ENCODE assay signal across 16 cellular contexts in the genomic region with DNA sequence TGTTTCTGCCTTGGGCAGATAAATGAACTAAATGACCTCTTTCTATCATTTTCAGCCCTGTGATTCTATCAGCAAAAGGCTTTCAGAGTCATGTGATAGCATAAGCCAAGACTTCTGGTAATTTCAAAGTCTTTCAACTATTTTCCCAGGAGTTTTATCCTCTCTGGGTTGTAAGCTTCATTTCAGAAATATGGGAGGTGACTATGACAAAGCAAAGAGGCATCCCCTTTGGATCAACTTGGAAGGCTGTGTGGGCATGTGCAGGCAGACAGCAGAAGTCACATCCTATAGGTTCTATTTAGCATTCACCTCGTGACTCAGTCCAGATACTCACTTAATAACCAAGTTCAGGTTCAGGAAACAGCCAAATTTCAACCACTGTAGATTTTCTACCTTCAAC.
DNase-seq lines count a peak whose midpoint lies in the region; ATAC-seq and TF ChIP-seq lines count a peak whose summit lies in the region.
"Had no signal": no experiment of that assay in that cellular context is flagged by ENCODE, and none has a peak within 500 bp of the region (broad histone marks: within the 10 kb centered on the region; RNA-seq: fewer than 3 reads in every experiment).

No MANE protein-coding gene starts in this region.

- peak overlapping the region; percentile 5; the same call in 1 of the 2 replicates for H3K18ac ChIP-seq in IMR-90 (ENCODE audit: low read depth, low read length)

- 0 out of 2 replicates have a peak overlapping the region, but pooled peaks have one; percentile 29 for H3K56ac ChIP-seq in IMR-90 (ENCODE audit: extremely low read depth, insufficient read depth, low read length)

- H3K79me1 ChIP-seq in IMR-90 (ENCODE audit: low read depth in 1 of 2, low read length in 2 of 2), result 0 out of 4 replicates have a peak, but pooled peaks cover 0 to 4% of the 10 kb centered on the region in 2 experiments

- peak overlapping the region; percentile 65 for H2BK120ac ChIP-seq in IMR-90 (ENCODE audit: low read depth, low read length)

- no peak overlapping the region; the same call in 1 of the 2 replicates for H2AK5ac ChIP-seq in IMR-90 (ENCODE audit: low read depth, low read length)

- peak overlapping the region; percentile 53; the same call in 1 of the 3 replicates for H2BK15ac ChIP-seq in IMR-90 (ENCODE audit: low read depth, low read length)

- peak overlapping the region; percentile 88 for H2BK5ac ChIP-seq in IMR-90 (ENCODE audit: low read depth, low read length, poor library complexity, severe bottlenecking)

- no TSS peak for BruUV-seq in IMR-90 (replicated peaks; lab: Mats Ljungman, UMichigan)
- BruUV-seq in mammary epithelial cell (replicated peaks; lab: Mats Ljungman, UMichigan), result no TSS peak

- H3K4me1 ChIP-seq in IMR-90 (ENCODE audit: control insufficient read depth, insufficient read depth, low read length) (peaks cover 19% of the 10 kb centered on the region), mammary epithelial cell (ENCODE audit: insufficient read depth, low read length) (peaks cover 67% of the 10 kb centered on the region), BE2C (no peaks in the 10 kb centered on the region)

- H3K9me1 ChIP-seq in IMR-90 (ENCODE audit: insufficient read depth, low read length), result peaks cover 13% of the 10 kb centered on the region; the same call in 1 of the 2 replicates

- no peak overlapping the region for H3K9ac ChIP-seq in IMR-90 (ENCODE audit: low read depth, low read length)
- H3K9ac ChIP-seq in mammary epithelial cell (ENCODE audit: insufficient read depth, low read length), result peak overlapping the region; percentile 76

- DNase-seq in AG08395 (ENCODE audit: low spot score) (peak; percentile 60), IMR-90 (peak; percentile 94), mammary epithelial cell (peak; percentile 99), islet precursor cell (peak; percentile 58), BE2C (no peak), GM19240 (ENCODE audit: insufficient read length, low spot score) (no peak)
- DNase-seq: activated naive CD8-positive, alpha-beta T cell treated with anti-CD3 and anti-CD28 coated beads, Interleukin-2, amount 10 ng/mL, durations not matched to agents 7 days and 5 days; activated T-cell treated with anti-CD3 and anti-CD28 coated beads, Interleukin-2, amount 50 U/mL, for 24 hours; DMS79 treated with DMSO at 0.1 percent for 48 hours; erythroblast; NCI-H774 had no signal

- H2BK20ac ChIP-seq in IMR-90 (ENCODE audit: low read depth, low read length), result peak overlapping the region; percentile 70; the same call in 1 of the 2 replicates

- H4K8ac ChIP-seq in IMR-90 (ENCODE audit: low read depth in 2 of 2, low read length in 2 of 2), result peak overlapping the region in 1 of 2 experiments; percentile 81; a peak in 2 of 4 replicates

- H2AK9ac ChIP-seq in IMR-90 (replicated peaks; ENCODE audit: low read depth, low read length, poor library complexity), result no peak overlapping the region

- no peak overlapping the region for H4K91ac ChIP-seq in IMR-90 (ENCODE audit: insufficient read depth, low read depth, low read length)

- dilution Hi-C loops in IMR-90 (cut with HindIII; ENCODE audit: low sequenced_read_pairs, unreplicated experiment) (no loop called here), mammary epithelial cell (cut with HindIII; ENCODE audit: low sequenced_read_pairs) (loop anchor here (5.0 to 10.0 kb wide), 4 partner anchors 36 to 153 kb away; partner anchors contain the start of gene FST)

- H3K4ac ChIP-seq in IMR-90 (ENCODE audit: low read depth, low read length), result peak overlapping the region; percentile 30; the same call in 1 of the 2 replicates

- H3K36me3 ChIP-seq in IMR-90 (ENCODE audit: control insufficient read depth, insufficient read depth, low read length) (no peaks in the 10 kb centered on the region), mammary epithelial cell (ENCODE audit: insufficient read depth, low read length) (no peaks in the 10 kb centered on the region), BE2C (no peaks in the 10 kb centered on the region)
- H3K36me3 ChIP-seq: neutrophil had no signal

- no CpG with 5 or more reads among the region's 1 CpG for WGBS in IMR-90 (ENCODE audit: extremely low coverage in 2 of 2, insufficient read length in 1 of 2), 2 experiments
- 7% methylated on average over 1 of the region's 1 CpG for WGBS in mammary epithelial cell (ENCODE audit: low coverage, missing lambda C conversion rate)

- H3K9me3 ChIP-seq in IMR-90 (ENCODE audit: control insufficient read depth, insufficient read depth, low read length) (no peaks in the 10 kb centered on the region), mammary epithelial cell (replicated peaks; ENCODE audit: insufficient read depth, low read length) (peaks cover 6% of the 10 kb centered on the region), BE2C (no peaks in the 10 kb centered on the region)
- H3K9me3 ChIP-seq: neutrophil had no signal

- H3K4me3 ChIP-seq in IMR-90 (ENCODE audit: insufficient read depth, low read depth, low read length) (no peak overlapping the region), mammary epithelial cell (replicated peaks in 1 of 3; ENCODE audit: insufficient read depth in 1 of 3, low read depth in 2 of 3, low read length in 3 of 3) (no peak overlapping the region), BE2C (ENCODE audit: low read depth, low read length) (no peak overlapping the region)
- H3K4me3 ChIP-seq: GM12878 had no signal

- H2AFZ ChIP-seq in IMR-90 (replicated peaks; ENCODE audit: low read length, poor library complexity) (no peak overlapping the region), mammary epithelial cell (ENCODE audit: low read depth, low read length) (no peak overlapping the region)

- POLR2A ChIA-PET in IMR-90 (lab: Charles Lee; ENCODE audit: unreplicated experiment), result no interaction called here

- in situ Hi-C loops in IMR-90 (cut with MboI; ENCODE audit: low sequenced_read_pairs) (no loop called here), mammary epithelial cell (cut with MboI; ENCODE audit: low sequenced_read_pairs in 2 of 2) (loop anchor here in 1 of 2 donors (10.0 kb wide), 1 partner anchor 153 kb away; the partner anchor contains the start of gene FST)

- no peaks in the 10 kb centered on the region for H3K79me2 ChIP-seq in mammary epithelial cell (ENCODE audit: insufficient read depth, low read length)

- H3K4me2 ChIP-seq in IMR-90 (ENCODE audit: low read depth, low read length), result no peak overlapping the region; the same call in 1 of the 2 replicates
- H3K4me2 ChIP-seq in mammary epithelial cell (ENCODE audit: insufficient read depth, low read depth, low read length), result no peak overlapping the region

- intact Hi-C loops in IMR-90 (cut with micrococcal nuclease), result no loop called here
- intact Hi-C loops in mammary epithelial cell (cut with micrococcal nuclease), result loop anchor here (1.0 to 5.0 kb wide), 2 partner anchors 209 to 887 kb away; no protein-coding TSS in a partner anchor

- CTCF ChIA-PET in IMR-90 (lab: Yijun Ruan, JAX), result no interaction called here
- CTCF ChIA-PET in mammary epithelial cell (lab: Charles Lee; ENCODE audit: low non-redundant PET), result no interaction called here

- ATAC-seq in IMR-90 (ENCODE audit: low read depth), result peak; percentile 67
- ATAC-seq in GM21723 (IDR thresholded peaks at IDR 0.05; ENCODE audit: unreplicated experiment), result no peak
- no peak for ATAC-seq in HG03439 (IDR thresholded peaks at IDR 0.05; ENCODE audit: unreplicated experiment)
- ATAC-seq: GM12878; stimulated activated memory B cell treated with anti-CD40 and anti-IgM and Interleukin-4, amounts not matched to agents 10 μg/mL and 1 μg/mL and 100 μg/mL, for 72 hours had no signal

- no peaks in the 10 kb centered on the region for H4K20me1 ChIP-seq in IMR-90 (ENCODE audit: insufficient read depth, low read length)
- no peaks in the 10 kb centered on the region for H4K20me1 ChIP-seq in mammary epithelial cell (ENCODE audit: insufficient read depth, low read length)

- TF ChIP-seq POLR2A in IMR-90 (IDR thresholded peaks at IDR 0.05; ENCODE audit: low read depth, low read length), result no peak

- H4K5ac ChIP-seq in IMR-90 (ENCODE audit: low read depth, low read length), result peak overlapping the region; percentile 31; the same call in 1 of the 2 replicates

- no peak overlapping the region for H3K27ac ChIP-seq in IMR-90 (ENCODE audit: insufficient read depth, low read length)
- peak overlapping the region; percentile 100 for H3K27ac ChIP-seq in mammary epithelial cell (ENCODE audit: insufficient read depth, low read depth, low read length)
- H3K27ac ChIP-seq: neutrophil had no signal

- H3K27me3 ChIP-seq in IMR-90 (ENCODE audit: control insufficient read depth, insufficient read depth, low read length), result no peaks in the 10 kb centered on the region
- H3K27me3 ChIP-seq in mammary epithelial cell (ENCODE audit: insufficient read depth, low read length), result no peaks in the 10 kb centered on the region
- H3K27me3 ChIP-seq in BE2C, result no peaks in the 10 kb centered on the region
- H3K27me3 ChIP-seq: neutrophil had no signal

- peak overlapping the region; percentile 53; the same call in 1 of the 2 replicates for H3K14ac ChIP-seq in IMR-90 (replicated peaks; ENCODE audit: low read depth, low read length)

- TF ChIP-seq CTCF in IMR-90 (conservative IDR thresholded peaks at IDR 0.05; ENCODE audit: low read depth, low read length) (no peak), mammary epithelial cell (conservative IDR thresholded peaks at IDR 0.05 in 1 of 2, IDR thresholded peaks at IDR 0.05 in 1 of 2; ENCODE audit: extremely low read depth in 1 of 2, insufficient read depth in 1 of 2, low read depth in 1 of 2, low read length in 2 of 2) (no peak), BE2C (IDR thresholded peaks at IDR 0.05; ENCODE audit: low read depth, low read length) (no peak)

- TF ChIP-seq RAD21 in IMR-90 (IDR thresholded peaks at IDR 0.05; ENCODE audit: low read length), result no peak

- no peak overlapping the region for H3K23ac ChIP-seq in IMR-90 (ENCODE audit: low read depth, low read length)

TF ChIP-seq in IMR-90, 13 proteins besides CTCF, POLR2A, EP300 and RAD21:
- TF ChIP-seq RFX5 (IDR thresholded peaks at IDR 0.05; ENCODE audit: low read depth, low read length) (no peak), BHLHE40 (IDR thresholded peaks at IDR 0.05; ENCODE audit: low read depth, low read length) (peak; percentile 75; the same call in 1 of the 2 replicates)

Comparison
In these comparisons a context has a peak if more than half of its experiments do, and no peak if none do; other contexts are left out.
1. DNase-seq: peak in AG08395 (single experiment), IMR-90 (single experiment), mammary epithelial cell (single experiment) and islet precursor cell (single experiment); none in BE2C (single experiment) and GM19240 (single experiment).